Comparison of ENCODE assay signal across 10 cellular contexts in the genomic region with DNA sequence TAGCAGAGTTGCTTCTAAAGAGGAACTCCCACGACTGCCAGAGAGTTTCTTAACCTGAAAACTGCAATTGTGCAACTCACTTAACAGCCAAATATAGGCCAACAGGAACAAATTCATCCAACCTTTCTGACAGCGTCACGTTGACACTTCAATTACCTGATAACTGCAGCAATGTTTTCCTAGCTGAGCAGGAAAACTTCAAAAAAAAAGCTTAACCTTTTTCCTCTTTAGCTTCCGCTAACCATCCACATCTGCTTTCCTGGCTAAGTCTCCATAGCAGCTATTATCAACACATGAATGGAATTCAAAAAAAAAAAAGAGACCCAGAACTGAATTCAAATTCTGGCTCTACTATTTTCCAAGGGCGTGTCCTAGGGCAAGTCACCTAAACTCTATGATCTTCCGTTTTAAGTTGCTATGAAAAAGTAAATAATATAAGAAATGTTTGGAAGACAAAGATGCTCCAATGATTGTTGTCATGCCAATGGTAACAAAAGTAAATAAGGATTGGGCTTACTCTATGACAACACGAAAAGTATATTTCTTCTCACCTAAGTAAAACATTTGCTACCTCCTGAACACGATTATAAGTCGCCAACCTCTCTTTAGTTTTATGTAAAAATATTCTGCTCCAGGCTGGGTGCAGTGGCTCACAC.
DNase-seq lines count a peak whose midpoint lies in the region; ATAC-seq, FAIRE-seq and TF ChIP-seq lines count a peak whose summit lies in the region.
"Had no signal": no experiment of that assay in that cellular context is flagged by ENCODE, and none has a peak within 500 bp of the region (broad histone marks: within the 10 kb centered on the region; RNA-seq: fewer than 3 reads in every experiment).

No MANE protein-coding gene starts in this region.

- no peaks in the 10 kb centered on the region for H3K9me3 Mint-ChIP-seq in CD4-positive, alpha-beta T cell

- no peak for DNase-seq in CD4-positive, alpha-beta T cell
- DNase-seq in NCI-H748 treated with DMSO at 0.1 percent for 48 hours (lab: John Stamatoyannopoulos, UW) (peak; percentile 23), mucosa of gallbladder (ENCODE audit: low spot score) (peak; percentile 19), NCI-H345 treated with DMSO at 0.1 percent for 48 hours (lab: John Stamatoyannopoulos, UW; ENCODE audit: unreplicated experiment) (no peak), cerebellar nuclear complex (lab: John Stamatoyannopoulos, UW) (no peak), COLO829 (ENCODE audit: low spot score) (no peak), RCC 7860 (ENCODE audit: low spot score) (no peak)
- DNase-seq: Calu3; central memory CD4-positive, alpha-beta T cell had no signal

- H3K27me3 Mint-ChIP-seq in CD4-positive, alpha-beta T cell: no peaks in the 10 kb centered on the region

- TF ChIP-seq CTCF in CD4-positive, alpha-beta T cell (IDR thresholded peaks at IDR 0.05): no peak

- FAIRE-seq in RCC 7860 (lab: Jason Lieb, UNC): no peak

- intact Hi-C loops in CD4-positive, alpha-beta T cell (cut with DNase I, micrococcal nuclease): no loop called here

- no peaks in the 10 kb centered on the region for H3K9me3 ChIP-seq in CD4-positive, alpha-beta T cell (ENCODE audit: control insufficient read depth, low read length)

- H3K27ac ChIP-seq in CD4-positive, alpha-beta T cell (ENCODE audit: low read depth, low read length): no peak overlapping the region

- no peak for ATAC-seq in CD4-positive, alpha-beta T cell (ENCODE audit: poor library complexity)
- ATAC-seq in esophagus mucosa: peak; percentile 40

- peaks cover 59% of the 10 kb centered on the region for H3K4me1 Mint-ChIP-seq in CD4-positive, alpha-beta T cell (ENCODE audit: low read depth)

- CTCF ChIA-PET in CD4-positive, alpha-beta T cell (lab: Charles Lee): no interaction called here

- POLR2A ChIA-PET in CD4-positive, alpha-beta T cell (lab: Charles Lee): no interaction called here

- no peak overlapping the region for H3K4me3 Mint-ChIP-seq in CD4-positive, alpha-beta T cell

- H3K27me3 ChIP-seq in CD4-positive, alpha-beta T cell (ENCODE audit: control insufficient read depth, insufficient read depth, low read length): no peaks in the 10 kb centered on the region

- no peaks in the 10 kb centered on the region for H3K36me3 Mint-ChIP-seq in CD4-positive, alpha-beta T cell (ENCODE audit: low read depth)

- peak overlapping the region; percentile 55 for H3K27ac Mint-ChIP-seq in CD4-positive, alpha-beta T cell

Comparison
In these comparisons a context has a peak if more than half of its experiments do, and no peak if none do; other contexts are left out.
1. DNase-seq: peak in NCI-H748 treated with DMSO at 0.1 percent for 48 hours (single experiment) and mucosa of gallbladder (single experiment); none in CD4-positive, alpha-beta T cell (0 of 10), NCI-H345 treated with DMSO at 0.1 percent for 48 hours (single experiment), cerebellar nuclear complex (0 of 2), COLO829 (single experiment) and RCC 7860 (single experiment).